ENCODE assay signal across 19 cellular contexts in genomic region chr5:145510324-145510723, GRCh38.
DNase-seq lines count a peak whose midpoint lies in the region; ATAC-seq, FAIRE-seq and TF ChIP-seq lines count a peak whose summit lies in the region.
"Had no signal": no experiment of that assay in that cellular context is flagged by ENCODE, and none has a peak within 500 bp of the region (broad histone marks: within the 10 kb centered on the region; RNA-seq: fewer than 3 reads in every experiment).

No MANE protein-coding gene starts in this region.

- TF ChIP-seq RAD21 in K562 (CRISPR knock-in tag; conservative IDR thresholded peaks at IDR 0.05 in 1 of 2, IDR thresholded peaks at IDR 0.05 in 1 of 2) = no peak

- CTCF ChIA-PET in K562 (lab: Yijun Ruan, JAX; ENCODE audit: low intra/inter-chr PET ratio) (no interaction called here), T-cell (lab: Charles Lee) (no interaction called here)

- no peaks in the 10 kb centered on the region for H3K79me2 ChIP-seq in K562 (ENCODE audit: control insufficient read depth, insufficient read depth, low read length)
- no peaks in the 10 kb centered on the region for H3K79me2 ChIP-seq in hepatocyte

- H3K4me1 ChIP-seq in K562 (replicated peaks in 1 of 2; ENCODE audit: control insufficient read depth in 2 of 2, insufficient read depth in 2 of 2, low read length in 2 of 2) = no peaks in the 10 kb centered on the region
- H3K4me1 ChIP-seq in hepatocyte (ENCODE audit: insufficient read depth) = peaks cover 13% of the 10 kb centered on the region

- H3K4me3 ChIP-seq in K562 (no peak overlapping the region), hepatocyte (no peak overlapping the region), skeletal muscle cell (ENCODE audit: low read depth, low read length) (no peak overlapping the region)
- H3K4me3 ChIP-seq: cardiac muscle cell had no signal

- no TSS peak for BruUV-seq in K562 (replicated peaks; lab: Mats Ljungman, UMichigan)

- intact Hi-C loops in K562 (cut with micrococcal nuclease) = no loop called here

- H3K4me1 Mint-ChIP-seq in HFFc6 (ENCODE audit: low read depth) (peaks cover 52% of the 10 kb centered on the region), T-cell (no peaks in the 10 kb centered on the region)
- H3K4me1 Mint-ChIP-seq: CD4-positive, alpha-beta memory T cell had no signal

- peak overlapping the region; percentile 77 for H3K27ac Mint-ChIP-seq in HFFc6
- H3K27ac Mint-ChIP-seq in T-cell = no peak overlapping the region
- H3K27ac Mint-ChIP-seq: activated CD8-positive, alpha-beta T cell treated with anti-CD3 and anti-CD28 coated beads, Interleukin-2, amount 10 ng/mL, durations not matched to agents 7 days and 5 days; CD4-positive, alpha-beta memory T cell; progenitor cell of endocrine pancreas had no signal

- POLR2A ChIA-PET in K562 (lab: Yijun Ruan, JAX) (interaction anchor here (0.6 to 1.5 kb wide), 3 partner anchors 14 to 1408 kb away, joined by 3 to 5 read pairs (median 3); no protein-coding TSS in a partner anchor), T-cell (lab: Charles Lee) (no interaction called here)

- H3K27me3 ChIP-seq in K562 (ENCODE audit: control insufficient read depth in 2 of 2, insufficient read depth in 2 of 2, low read length in 2 of 2) (no peaks in the 10 kb centered on the region), hepatocyte (no peaks in the 10 kb centered on the region)
- H3K27me3 ChIP-seq: cardiac muscle cell had no signal

- H3K9me3 Mint-ChIP-seq in HFFc6 (peaks cover 20% of the 10 kb centered on the region), T-cell (peaks cover 6 to 20% (median 18%) of the 10 kb centered on the region in 3 donors)

- H3K9me2 ChIP-seq in hepatocyte (replicated peaks; ENCODE audit: insufficient read depth) = no peaks in the 10 kb centered on the region

- 9% methylated on average over 1 of the region's 1 CpG for WGBS in K562 (ENCODE audit: insufficient coverage, low coverage, missing lambda C conversion rate)
- 52% methylated on average over 1 of the region's 1 CpG for WGBS in hepatocyte (ENCODE audit: low lambda C conversion rate, missing lambda C conversion rate)

- H3K27me3 Mint-ChIP-seq in HFFc6 (ENCODE audit: insufficient read depth) = no peaks in the 10 kb centered on the region; the same call in 1 of the 2 replicates
- H3K27me3 Mint-ChIP-seq in T-cell = no peaks in the 10 kb centered on the region

- no peaks in the 10 kb centered on the region for H3K9me1 ChIP-seq in K562 (ENCODE audit: control insufficient read depth, insufficient read depth, low read length)

- H3K36me3 ChIP-seq in K562 (ENCODE audit: control insufficient read depth, insufficient read depth, low read length) (no peaks in the 10 kb centered on the region), hepatocyte (replicated peaks; ENCODE audit: insufficient read depth, low read depth) (no peaks in the 10 kb centered on the region)
- H3K36me3 ChIP-seq: cardiac muscle cell had no signal

- H3K4me2 ChIP-seq in K562 (ENCODE audit: insufficient read depth, low read length) (no peak overlapping the region), hepatocyte (peak overlapping the region; percentile 15)
- H3K4me2 ChIP-seq: KMS-11 had no signal

- no peak for TF ChIP-seq POLR2A in K562 (conservative IDR thresholded peaks at IDR 0.05)

- DNase-seq in HFFc6 = no peak
- no peak for DNase-seq in K562 (ENCODE audit: extremely low read depth in 1 of 4, low spot score in 3 of 4)
- peak; percentile 36 for DNase-seq in hepatocyte (ENCODE audit: low spot score)
- DNase-seq in skeletal muscle cell (ENCODE audit: low read depth) = peak; percentile 79
- no peak for DNase-seq in T-cell
- DNase-seq: activated CD8-positive, alpha-beta T cell treated with anti-CD3 and anti-CD28 coated beads, Interleukin-2, amount 10 ng/mL, durations not matched to agents 7 days and 5 days; activated gamma-delta T cell; CD4-positive, alpha-beta memory T cell; effector CD8-positive, alpha-beta T cell; GF-D8; NCI-H1436 treated with DMSO at 0.1 percent for 48 hours; NCI-H510A had no signal

- H2AFZ ChIP-seq in K562 (ENCODE audit: low read depth, low read length) (no peak overlapping the region), hepatocyte (no peak overlapping the region)

- H3K9me3 ChIP-seq in K562 (replicated peaks; ENCODE audit: control insufficient read depth, insufficient read depth, low read depth, low read length) (no peaks in the 10 kb centered on the region), hepatocyte (ENCODE audit: low read depth) (no peaks in the 10 kb centered on the region)

- H3K27ac ChIP-seq in K562 (ENCODE audit: extremely low read depth, low read depth, low read length) (no peak overlapping the region), hepatocyte (peak overlapping the region; percentile 40)
- H3K27ac ChIP-seq: cardiac muscle cell, KMS-11 had no signal

- H4K20me1 ChIP-seq in K562 (replicated peaks; ENCODE audit: control insufficient read depth, insufficient read depth, low read length) = no peaks in the 10 kb centered on the region
- no peaks in the 10 kb centered on the region for H4K20me1 ChIP-seq in hepatocyte (ENCODE audit: insufficient read depth, poor library complexity, severe bottlenecking)

- FAIRE-seq in K562 (lab: Jason Lieb, UNC) = no peak
- FAIRE-seq: GM18507, H54 had no signal

- ATAC-seq in K562 = no peak
- no peak for ATAC-seq in HG03521 (IDR thresholded peaks at IDR 0.05; ENCODE audit: unreplicated experiment)
- no peak for ATAC-seq in HG03108 (IDR thresholded peaks at IDR 0.05; ENCODE audit: unreplicated experiment)
- no peak for ATAC-seq in T-cell (replicated peaks in 1 of 4)
- ATAC-seq: activated CD8-positive, alpha-beta T cell treated with anti-CD3 and anti-CD28 coated beads, Interleukin-2, amount 10 ng/mL, durations not matched to agents 7 days and 5 days had no signal

- H3K4me3 Mint-ChIP-seq in HFFc6 (no peak overlapping the region), T-cell (no peak overlapping the region)
- H3K4me3 Mint-ChIP-seq: activated CD8-positive, alpha-beta T cell treated with anti-CD3 and anti-CD28 coated beads, Interleukin-2, amount 10 ng/mL, durations not matched to agents 7 days and 5 days; CD4-positive, alpha-beta memory T cell had no signal

- no peak overlapping the region for H3K9ac ChIP-seq in K562 (ENCODE audit: insufficient read depth in 1 of 2, low read depth in 2 of 2, low read length in 2 of 2)
- H3K9ac ChIP-seq: KMS-11 had no signal

- in situ Hi-C loops in K562 (cut with MboI) = no loop called here

- peaks cover 29% of the 10 kb centered on the region for H3K36me3 Mint-ChIP-seq in HFFc6 (ENCODE audit: low read depth)
- no peaks in the 10 kb centered on the region for H3K36me3 Mint-ChIP-seq in T-cell
- H3K36me3 Mint-ChIP-seq: CD4-positive, alpha-beta memory T cell had no signal

- no peak for TF ChIP-seq EP300 in K562 (IDR thresholded peaks at IDR 0.05; ENCODE audit: low read length)

- TF ChIP-seq CTCF in HFFc6 (IDR thresholded peaks at IDR 0.05) (no peak), K562 (IDR thresholded peaks at IDR 0.05 in 2 of 3, conservative IDR thresholded peaks at IDR 0.05 in 1 of 3; ENCODE audit: insufficient read depth in 2 of 3, low read depth in 1 of 3, low read length in 3 of 3) (no peak), hepatocyte (IDR thresholded peaks at IDR 0.05; ENCODE audit: poor library complexity) (no peak)

TF ChIP-seq in K562, 482 proteins besides CTCF, POLR2A, EP300 and RAD21 (continues in another document):
- no peak for TF ChIP-seq ZNF695 (CRISPR knock-in tag; IDR thresholded peaks at IDR 0.05)
- TF ChIP-seq SOX6 (IDR thresholded peaks at IDR 0.05) = no peak
- peak; percentile 67 for TF ChIP-seq ATF3 (IDR thresholded peaks at IDR 0.05)
- no peak for TF ChIP-seq ATF3 (CRISPR knock-in tag; conservative IDR thresholded peaks at IDR 0.05)
- 0 out of 2 replicates have a peak, but pooled peaks have one; percentile 13 for TF ChIP-seq CEBPB (tag; IDR thresholded peaks at IDR 0.05)
- no peak for TF ChIP-seq ZKSCAN1 (IDR thresholded peaks at IDR 0.05; ENCODE audit: low read depth, low read length)
- TF ChIP-seq OTX1 (CRISPR knock-in tag; IDR thresholded peaks at IDR 0.05) = no peak
- TF ChIP-seq ZNF232 (CRISPR knock-in tag; IDR thresholded peaks at IDR 0.05) = no peak
- no peak for TF ChIP-seq CC2D1A (IDR thresholded peaks at IDR 0.05)
- no peak for TF ChIP-seq SUPT5H (IDR thresholded peaks at IDR 0.05)
- no peak for TF ChIP-seq CBFA2T2 (conservative IDR thresholded peaks at IDR 0.05)
- TF ChIP-seq KDM1A (IDR thresholded peaks at IDR 0.05) = no peak
- TF ChIP-seq ERF (CRISPR knock-in tag; IDR thresholded peaks at IDR 0.05) = no peak
- no peak for TF ChIP-seq CEBPG (CRISPR knock-in tag; IDR thresholded peaks at IDR 0.05)
- TF ChIP-seq CEBPG (tag; conservative IDR thresholded peaks at IDR 0.05 in 1 of 2, IDR thresholded peaks at IDR 0.05 in 1 of 2) = peak; percentile 43 to 58; a peak in 2 of 4 replicates
- no peak for TF ChIP-seq STAG1 (CRISPR knock-in tag; IDR thresholded peaks at IDR 0.05; ENCODE audit: borderline replicate concordance)
- no peak for TF ChIP-seq ZNF12 (CRISPR knock-in tag; IDR thresholded peaks at IDR 0.05)
- TF ChIP-seq ZBTB17 (CRISPR knock-in tag; IDR thresholded peaks at IDR 0.05) = no peak

Comparison
In these comparisons a context has a peak if more than half of its experiments do, and no peak if none do; other contexts are left out.
1. DNase-seq: peak in hepatocyte (single experiment) and skeletal muscle cell (single experiment); none in HFFc6 (single experiment), K562 (0 of 4) and T-cell (0 of 34).